ENCODE assay signal across 15 cellular contexts in genomic region chr10:59342723-59343122, GRCh38. TPM values are rescaled to one million over a fixed set of nuclear protein-coding genes. Genes with fewer than 3 reads are reported as not detected.
DNase-seq lines count a peak whose midpoint lies in the region; ATAC-seq and TF ChIP-seq lines count a peak whose summit lies in the region.
"Had no signal": no experiment of that assay in that cellular context is flagged by ENCODE, and none has a peak within 500 bp of the region (broad histone marks: within the 10 kb centered on the region; RNA-seq: fewer than 3 reads in every experiment).

No MANE protein-coding gene starts in this region.

- ATAC-seq in esophagus mucosa (no peak), GM21360 (IDR thresholded peaks at IDR 0.05; ENCODE audit: unreplicated experiment) (no peak)

- H2BK15ac ChIP-seq in neuronal stem cell (ENCODE audit: low read length): no peak overlapping the region

- no peak overlapping the region for H3K4ac ChIP-seq in neuronal stem cell (ENCODE audit: low read length)

- peaks cover 0 to 1% of the 10 kb centered on the region in 2 donors for H3K9me3 ChIP-seq in neuronal stem cell (replicated peaks in 1 of 2; ENCODE audit: control insufficient read depth in 2 of 2, insufficient read depth in 1 of 2, low read depth in 1 of 2, low read length in 2 of 2)
- H3K9me3 ChIP-seq in testis: no peaks in the 10 kb centered on the region
- H3K9me3 ChIP-seq: BE2C, Caco-2 had no signal

- no peak overlapping the region for H3K23ac ChIP-seq in neuronal stem cell (ENCODE audit: low read depth, low read length, poor library complexity)

- H3K4me1 ChIP-seq in neuronal stem cell (ENCODE audit: control insufficient read depth in 2 of 2, insufficient read depth in 1 of 2, low read depth in 1 of 2, low read length in 2 of 2): peaks cover 0 to 12% of the 10 kb centered on the region in 2 donors
- H3K4me1 ChIP-seq in testis: peaks cover 24% of the 10 kb centered on the region
- H3K4me1 ChIP-seq: BE2C, Caco-2 had no signal

- H3K27ac ChIP-seq in VCaP: peak overlapping the region; percentile 52
- peak overlapping the region; percentile 80 for H3K27ac ChIP-seq in cingulate gyrus (ENCODE audit: low read depth, low read length)
- peak overlapping the region; percentile 74 for H3K27ac ChIP-seq in neuronal stem cell (replicated peaks; ENCODE audit: low read length)
- peak overlapping the region; percentile 9 to 31 for H3K27ac ChIP-seq in testis

- no peak overlapping the region for H3K14ac ChIP-seq in neuronal stem cell (ENCODE audit: low read length)

- no peak overlapping the region for H3K9ac ChIP-seq in neuronal stem cell (ENCODE audit: low read depth, low read length, poor library complexity)

- H3K4me3 ChIP-seq in neuronal stem cell (ENCODE audit: low read length in 2 of 2) (no peak overlapping the region), testis (no peak overlapping the region)

- DNase-seq in neuronal stem cell (ENCODE audit: low spot score): no peak
- no peak for DNase-seq in testis
- no peak for DNase-seq in HPDE6-E6E7 (ENCODE audit: extremely low spot score)
- DNase-seq in activated naive CD4-positive, alpha-beta T cell treated with anti-CD3 and anti-CD28 coated beads, Interleukin-2, amount 50 U/mL, for 16 hours: no peak
- DNase-seq: ACHN; BE2C; C1 segment of cervical spinal cord; Caco-2; CD4-positive, CD25-positive, alpha-beta regulatory T cell; GOT3; H7 had no signal

- TF ChIP-seq CTCF in VCaP (conservative IDR thresholded peaks at IDR 0.05) (no peak), testis (IDR thresholded peaks at IDR 0.05) (no peak)

- no peak overlapping the region for H2BK12ac ChIP-seq in neuronal stem cell (ENCODE audit: low read length)

- H2BK120ac ChIP-seq in neuronal stem cell (ENCODE audit: low read depth, low read length): no peak overlapping the region

- no peak overlapping the region for H2AK5ac ChIP-seq in neuronal stem cell (ENCODE audit: low read depth, low read length)

- TF ChIP-seq POLR2A in testis (IDR thresholded peaks at IDR 0.05): no peak

- intact Hi-C loops in testis (cut with DNase I; ENCODE audit: low total_unique reads): no loop called here

- peaks cover 0 to 2% of the 10 kb centered on the region in 2 donors for H3K36me3 ChIP-seq in neuronal stem cell (replicated peaks in 1 of 2; ENCODE audit: control insufficient read depth in 2 of 2, insufficient read depth in 2 of 2, low read length in 2 of 2)
- H3K36me3 ChIP-seq in testis (ENCODE audit: low read depth, missing control alignments): no peaks in the 10 kb centered on the region
- H3K36me3 ChIP-seq: BE2C had no signal

- no peak overlapping the region for H3K18ac ChIP-seq in neuronal stem cell (ENCODE audit: low read length)

- no peaks in the 10 kb centered on the region for H3K79me1 ChIP-seq in neuronal stem cell (ENCODE audit: low read depth, low read length)

- H3K4me2 ChIP-seq in neuronal stem cell (ENCODE audit: insufficient read depth, low read length, poor library complexity, severe bottlenecking): no peak overlapping the region

- no CpG with 5 or more reads among the region's 1 CpG for WGBS in neuronal stem cell (ENCODE audit: extremely low coverage in 2 of 2, insufficient read length in 2 of 2, insufficient replicate concordance in 1 of 2), 2 donors
- WGBS in testis, 2 donors: 53 to 82% methylated on average over 1 of the region's 1 CpG

- no peak overlapping the region for H2AFZ ChIP-seq in neuronal stem cell (ENCODE audit: low read length)

- H4K91ac ChIP-seq in neuronal stem cell (ENCODE audit: low read depth, low read length, poor library complexity): no peak overlapping the region

- H4K8ac ChIP-seq in neuronal stem cell (ENCODE audit: low read depth, low read length): no peak overlapping the region

- H3K27me3 ChIP-seq in neuronal stem cell (ENCODE audit: control insufficient read depth in 3 of 3, insufficient read depth in 3 of 3, low read depth in 1 of 3, low read length in 3 of 3): no peaks in the 10 kb centered on the region
- no peaks in the 10 kb centered on the region for H3K27me3 ChIP-seq in testis
- H3K27me3 ChIP-seq: BE2C had no signal

- no peak overlapping the region for H2BK5ac ChIP-seq in neuronal stem cell (ENCODE audit: low read length)

RNA-seq across cellular contexts. Expression of gene FAM13C, which starts 19.6 kb away (rescaled TPM):
- 13.0 TPM for polyA plus RNA-seq in neuronal stem cell (2013, experiment 1 of 2)
- 13.1 TPM for polyA plus RNA-seq in neuronal stem cell (2013, experiment 2 of 2)
- 10 to 100 TPM; 38.5 to 50.9 TPM for total RNA-seq in testis
- polyA plus RNA-seq in testis (ENCODE audit: insufficient read depth, low read depth, low replicate concordance): 12.9 TPM
- 2.1 TPM for total RNA-seq in esophagus mucosa
- total RNA-seq: CD4-positive, CD25-positive, alpha-beta regulatory T cell had no signal
- polyA plus RNA-seq: CD4-positive, CD25-positive, alpha-beta regulatory T cell had no signal

Comparison
In these comparisons a context has a peak if more than half of its experiments do, and no peak if none do; other contexts are left out.
1. H3K27ac ChIP-seq: peak in every context shown above with its lines; median percentile 80 in cingulate gyrus; 74 in neuronal stem cell; 52 in VCaP; 20 in testis.
2. RNA of gene FAM13C, which starts 19.6 kb away (total RNA-seq): 38.5 to 50.9 TPM in testis; 2.1 TPM in esophagus mucosa (single experiment); every median in the first group is over 10 times any median in the second.